ENCODE assay signal across 24 cellular contexts in the genomic region with DNA sequence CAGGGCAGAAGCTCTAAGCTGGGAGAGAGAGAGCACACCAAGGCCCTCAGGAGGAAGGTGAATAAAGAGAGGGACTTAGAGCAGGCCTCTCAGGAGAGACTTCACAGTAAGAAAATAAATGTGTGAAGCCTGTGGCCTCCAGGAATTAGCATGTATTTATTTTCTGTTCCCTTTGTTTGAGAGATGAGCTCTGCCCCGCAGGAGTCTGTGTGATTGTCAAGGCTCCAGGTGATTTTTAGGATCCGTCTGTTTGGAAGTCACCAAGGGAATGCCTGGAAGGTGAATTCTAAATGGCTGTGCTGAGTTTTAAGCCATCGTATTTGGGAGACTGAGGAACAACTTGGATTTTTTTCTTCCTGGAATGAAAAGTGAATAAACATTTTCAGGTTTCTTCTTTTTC.
DNase-seq lines count a peak whose midpoint lies in the region; ATAC-seq and TF ChIP-seq lines count a peak whose summit lies in the region.
"Had no signal": no experiment of that assay in that cellular context is flagged by ENCODE, and none has a peak within 500 bp of the region (broad histone marks: within the 10 kb centered on the region; RNA-seq: fewer than 3 reads in every experiment).

No MANE protein-coding gene starts in this region.

- H2BK120ac ChIP-seq in trophoblast cell (ENCODE audit: insufficient read depth, low read length, poor library complexity) = peak overlapping the region; percentile 29

- H3K27me3 Mint-ChIP-seq in WTC11 (ENCODE audit: low read depth) = no peaks in the 10 kb centered on the region
- H3K27me3 Mint-ChIP-seq: CD4-positive, CD25-positive, alpha-beta regulatory T cell had no signal

- no peak for DNase-seq in WTC11 (ENCODE audit: low spot score)
- DNase-seq in trophoblast cell = no peak
- no peak for DNase-seq in kidney glomerular epithelial cell (lab: John Stamatoyannopoulos, UW)
- DNase-seq in NCI-H1048 (lab: John Stamatoyannopoulos, UW) = no peak
- DNase-seq in hepatocyte (ENCODE audit: low spot score) = no peak
- DNase-seq in mammary epithelial cell = no peak
- DNase-seq: CD4-positive, CD25-positive, alpha-beta regulatory T cell; DMS153; DND-41; H7; Karpas-422; NCI-H1105 treated with DMSO at 0.1 percent for 48 hours; NCI-H146; NCI-H1930; NCI-H2107; NCI-H446; NCI-H524 treated with DMSO at 0.1 percent for 48 hours; NCI-H774; NK-92 treated with Interleukin-12 subunit alpha and Interleukin-12 subunit beta, amount 100 ng/mL, for 24 hours; PC-9 had no signal

- H3K36me3 Mint-ChIP-seq in WTC11 = peaks cover 25% of the 10 kb centered on the region

- peak overlapping the region; percentile 34 for H4K91ac ChIP-seq in trophoblast cell (ENCODE audit: low read depth, low read length)

- TF ChIP-seq CTCF in WTC11 (IDR thresholded peaks at IDR 0.05) = no peak
- no peak for TF ChIP-seq CTCF in hepatocyte (IDR thresholded peaks at IDR 0.05; ENCODE audit: poor library complexity)
- no peak for TF ChIP-seq CTCF in mammary epithelial cell (conservative IDR thresholded peaks at IDR 0.05 in 1 of 2, IDR thresholded peaks at IDR 0.05 in 1 of 2; ENCODE audit: extremely low read depth in 1 of 2, insufficient read depth in 1 of 2, low read depth in 1 of 2, low read length in 2 of 2)

- POLR2A ChIA-PET in WTC11 (lab: Charles Lee) = no interaction called here

- H4K8ac ChIP-seq in trophoblast cell (ENCODE audit: low read depth, low read length) = peak overlapping the region; percentile 14

- no peak for ATAC-seq in WTC11
- ATAC-seq: Right ventricle myocardium inferior had no signal

- no peak overlapping the region for H3K23ac ChIP-seq in trophoblast cell (ENCODE audit: low read length)

- in situ Hi-C loops in mammary epithelial cell (cut with MboI; ENCODE audit: low sequenced_read_pairs in 2 of 2) = no loop called here

- H3K4me3 ChIP-seq in iPS-18a (ENCODE audit: low read length) (no peak overlapping the region), trophoblast cell (ENCODE audit: low read depth, low read length) (no peak overlapping the region), hepatocyte (no peak overlapping the region), mammary epithelial cell (replicated peaks in 1 of 3; ENCODE audit: insufficient read depth in 1 of 3, low read depth in 2 of 3, low read length in 3 of 3) (no peak overlapping the region)
- H3K4me3 ChIP-seq: BLaER1, PC-9, SJSA1 had no signal

- H3K9me2 ChIP-seq in hepatocyte (replicated peaks; ENCODE audit: insufficient read depth) = no peaks in the 10 kb centered on the region

- H3K27me3 ChIP-seq in iPS-18a (ENCODE audit: control insufficient read depth, insufficient read depth, low read length) (no peaks in the 10 kb centered on the region), trophoblast cell (ENCODE audit: insufficient read depth, low read length) (no peaks in the 10 kb centered on the region), hepatocyte (no peaks in the 10 kb centered on the region), mammary epithelial cell (ENCODE audit: insufficient read depth, low read length) (no peaks in the 10 kb centered on the region)
- H3K27me3 ChIP-seq: BLaER1, SJSA1 had no signal

- CTCF ChIA-PET in WTC11 (lab: Charles Lee) = no interaction called here
- CTCF ChIA-PET in mammary epithelial cell (lab: Charles Lee; ENCODE audit: low non-redundant PET) = no interaction called here

- no peak overlapping the region for H2AFZ ChIP-seq in trophoblast cell (ENCODE audit: insufficient read depth, low read length, poor library complexity)
- H2AFZ ChIP-seq in hepatocyte = no peak overlapping the region
- H2AFZ ChIP-seq in mammary epithelial cell (ENCODE audit: low read depth, low read length) = no peak overlapping the region
- H2AFZ ChIP-seq: PC-9 had no signal

- peaks cover 10% of the 10 kb centered on the region for H3K9me3 Mint-ChIP-seq in WTC11

- H3K18ac ChIP-seq in trophoblast cell (ENCODE audit: low read length) = no peak overlapping the region

- dilution Hi-C loops in mammary epithelial cell (cut with HindIII; ENCODE audit: low sequenced_read_pairs) = no loop called here

- H3K9me3 ChIP-seq in iPS-18a (ENCODE audit: control insufficient read depth, low read depth, low read length) (no peaks in the 10 kb centered on the region), trophoblast cell (ENCODE audit: insufficient read depth, low read depth, low read length) (no peaks in the 10 kb centered on the region), hepatocyte (ENCODE audit: low read depth) (no peaks in the 10 kb centered on the region), mammary epithelial cell (replicated peaks; ENCODE audit: insufficient read depth, low read length) (no peaks in the 10 kb centered on the region)
- H3K9me3 ChIP-seq: SJSA1 had no signal

- BruUV-seq in mammary epithelial cell (replicated peaks; lab: Mats Ljungman, UMichigan) = no TSS peak

- no peak overlapping the region for H2BK5ac ChIP-seq in trophoblast cell (ENCODE audit: low read depth, low read length, poor library complexity)

- no peak overlapping the region for H2BK12ac ChIP-seq in trophoblast cell (ENCODE audit: low read length)

- H3K27ac ChIP-seq in iPS-18a (ENCODE audit: low read length) (no peak overlapping the region), trophoblast cell (ENCODE audit: low read depth, low read length) (no peak overlapping the region), hepatocyte (no peak overlapping the region), mammary epithelial cell (ENCODE audit: insufficient read depth, low read depth, low read length) (no peak overlapping the region)
- H3K27ac ChIP-seq: BLaER1, PC-9, SJSA1 had no signal

- H3K14ac ChIP-seq in trophoblast cell (ENCODE audit: low read length) = no peak overlapping the region

- no peak overlapping the region for H2AK5ac ChIP-seq in trophoblast cell (ENCODE audit: low read length)

- peaks cover 45% of the 10 kb centered on the region for H3K4me1 Mint-ChIP-seq in WTC11
- H3K4me1 Mint-ChIP-seq: CD4-positive, CD25-positive, alpha-beta regulatory T cell had no signal

- H4K20me1 ChIP-seq in hepatocyte (ENCODE audit: insufficient read depth, poor library complexity, severe bottlenecking) = no peaks in the 10 kb centered on the region
- H4K20me1 ChIP-seq in mammary epithelial cell (ENCODE audit: insufficient read depth, low read length) = no peaks in the 10 kb centered on the region
- H4K20me1 ChIP-seq: BLaER1 had no signal

- H3K9ac ChIP-seq in iPS-18a (ENCODE audit: low read length) (peak overlapping the region; percentile 8), trophoblast cell (ENCODE audit: low read length) (no peak overlapping the region), mammary epithelial cell (ENCODE audit: insufficient read depth, low read length) (no peak overlapping the region)
- H3K9ac ChIP-seq: BLaER1 had no signal

- no peak overlapping the region for H3K4me3 Mint-ChIP-seq in WTC11
- H3K4me3 Mint-ChIP-seq: CD4-positive, CD25-positive, alpha-beta regulatory T cell had no signal

- intact Hi-C loops in mammary epithelial cell (cut with micrococcal nuclease) = no loop called here

- H4K12ac ChIP-seq in trophoblast cell (ENCODE audit: low read depth, low read length) = no peak overlapping the region

- peaks cover 8% of the 10 kb centered on the region for H3K4me1 ChIP-seq in iPS-18a (ENCODE audit: control insufficient read depth, low read depth, low read length)
- peaks cover 33 to 40% of the 10 kb centered on the region in 2 experiments for H3K4me1 ChIP-seq in trophoblast cell (ENCODE audit: control insufficient read depth in 1 of 2, insufficient read depth in 2 of 2, low read length in 2 of 2)
- H3K4me1 ChIP-seq in hepatocyte (ENCODE audit: insufficient read depth) = peaks cover 27% of the 10 kb centered on the region
- no peaks in the 10 kb centered on the region for H3K4me1 ChIP-seq in mammary epithelial cell (ENCODE audit: insufficient read depth, low read length)
- H3K4me1 ChIP-seq: BLaER1 had no signal

- no peaks in the 10 kb centered on the region for H3K79me2 ChIP-seq in trophoblast cell (ENCODE audit: control insufficient read depth, insufficient read depth, low read length, poor library complexity)
- no peaks in the 10 kb centered on the region for H3K79me2 ChIP-seq in hepatocyte
- no peaks in the 10 kb centered on the region for H3K79me2 ChIP-seq in mammary epithelial cell (ENCODE audit: insufficient read depth, low read length)

- H3K27ac Mint-ChIP-seq in WTC11 = peak overlapping the region; percentile 87
- H3K27ac Mint-ChIP-seq: CD4-positive, CD25-positive, alpha-beta regulatory T cell had no signal

- WGBS in trophoblast cell (ENCODE audit: extremely low coverage, insufficient coverage, insufficient read length) = no CpG with 5 or more reads among the region's 3 CpGs
- 68% methylated on average over 3 of the region's 3 CpGs for WGBS in hepatocyte (ENCODE audit: low lambda C conversion rate, missing lambda C conversion rate)
- WGBS in mammary epithelial cell (ENCODE audit: low coverage, missing lambda C conversion rate) = 49% methylated on average over 3 of the region's 3 CpGs

- H3K4me2 ChIP-seq in trophoblast cell (ENCODE audit: low read length) (no peak overlapping the region), hepatocyte (no peak overlapping the region), mammary epithelial cell (ENCODE audit: insufficient read depth, low read depth, low read length) (no peak overlapping the region)
- H3K4me2 ChIP-seq: BLaER1, PC-9 had no signal

- H3K36me3 ChIP-seq in iPS-18a (ENCODE audit: control insufficient read depth, low read depth, low read length) (no peaks in the 10 kb centered on the region), trophoblast cell (ENCODE audit: control insufficient read depth in 1 of 2, insufficient read depth in 2 of 2, low read length in 2 of 2) (no peaks in the 10 kb centered on the region), hepatocyte (replicated peaks; ENCODE audit: insufficient read depth, low read depth) (no peaks in the 10 kb centered on the region), mammary epithelial cell (ENCODE audit: insufficient read depth, low read length) (no peaks in the 10 kb centered on the region)
- H3K36me3 ChIP-seq: BLaER1 had no signal

- no peak overlapping the region for H3K4ac ChIP-seq in trophoblast cell (ENCODE audit: low read depth, low read length)

- peaks cover 26% of the 10 kb centered on the region for H3K79me1 ChIP-seq in trophoblast cell (ENCODE audit: low read length)

TF ChIP-seq in WTC11, 78 proteins besides CTCF, POLR2A, EP300 and RAD21 (continues in another document):
- TF ChIP-seq TCF7 (CRISPR knock-in tag; IDR thresholded peaks at IDR 0.05; ENCODE audit: low read depth) = no peak
- no peak for TF ChIP-seq ATF2 (CRISPR knock-in tag; IDR thresholded peaks at IDR 0.05; ENCODE audit: borderline replicate concordance, low read depth)
- no peak for TF ChIP-seq HMGA2 (CRISPR knock-in tag; IDR thresholded peaks at IDR 0.05)
